In genomic region chr3:120773932-120774331, GRCh38 we compare ENCODE assay signal across 12 cellular contexts. TPM values are rescaled to one million over a fixed set of nuclear protein-coding genes. Genes with fewer than 3 reads are reported as not detected.
DNase-seq lines count a peak whose midpoint lies in the region; ATAC-seq and TF ChIP-seq lines count a peak whose summit lies in the region.
"Had no signal": no experiment of that assay in that cellular context is flagged by ENCODE, and none has a peak within 500 bp of the region (broad histone marks: within the 10 kb centered on the region; RNA-seq: fewer than 3 reads in every experiment).

No MANE protein-coding gene starts in this region.

- POLR2A ChIA-PET in HEK293T (lab: Yijun Ruan, JAX) (no interaction called here), WTC11 (lab: Charles Lee) (no interaction called here)

- no peak overlapping the region for H3K27ac Mint-ChIP-seq in WTC11
- H3K27ac Mint-ChIP-seq: immature natural killer cell had no signal

- peaks cover 15% of the 10 kb centered on the region for H3K36me3 Mint-ChIP-seq in WTC11

- DNase-seq in cardiac fibroblast (ENCODE audit: low read depth in 2 of 2) = peak; percentile 18 to 37
- DNase-seq in HEK293T (ENCODE audit: extremely low spot score) = no peak
- no peak for DNase-seq in globus pallidus (ENCODE audit: low spot score)
- no peak for DNase-seq in SW 1271 (lab: John Stamatoyannopoulos, UW)
- DNase-seq in WTC11 (ENCODE audit: low spot score) = no peak
- DNase-seq: effector CD4-positive, alpha-beta T cell; GOT3; immature natural killer cell; NCI-H1092 treated with DMSO at 0.1 percent for 48 hours had no signal

- H3K4me3 Mint-ChIP-seq in WTC11 = no peak overlapping the region
- H3K4me3 Mint-ChIP-seq: immature natural killer cell had no signal

- CTCF ChIA-PET in HEK293T (lab: Yijun Ruan, JAX) = no interaction called here
- CTCF ChIA-PET in WTC11 (lab: Charles Lee) = no interaction called here

- peak; percentile 79 for ATAC-seq in GM18508 (IDR thresholded peaks at IDR 0.05; ENCODE audit: insufficient read depth, unreplicated experiment)
- peak; percentile 93 for ATAC-seq in GM21717 (IDR thresholded peaks at IDR 0.05; ENCODE audit: unreplicated experiment)
- ATAC-seq in HG03439 (IDR thresholded peaks at IDR 0.05; ENCODE audit: unreplicated experiment) = peak; percentile 61
- no peak for ATAC-seq in WTC11

- no peak overlapping the region for H3K4me3 ChIP-seq in cardiac fibroblast (replicated peaks in 1 of 2; ENCODE audit: low read depth in 2 of 2, low read length in 2 of 2)

- H3K4me1 Mint-ChIP-seq in WTC11 = peaks cover 26% of the 10 kb centered on the region

- no peaks in the 10 kb centered on the region for H3K9me3 Mint-ChIP-seq in WTC11
- H3K9me3 Mint-ChIP-seq: immature natural killer cell had no signal

- no peak for TF ChIP-seq CTCF in cardiac fibroblast (IDR thresholded peaks at IDR 0.05; ENCODE audit: low read depth, low read length)
- TF ChIP-seq CTCF in WTC11 (IDR thresholded peaks at IDR 0.05) = no peak

- no peaks in the 10 kb centered on the region for H3K27me3 Mint-ChIP-seq in WTC11 (ENCODE audit: low read depth)

TF ChIP-seq in HEK293T, 16 proteins besides CTCF, POLR2A, EP300 and RAD21:
- TF ChIP-seq SUZ12 (IDR thresholded peaks at IDR 0.05) (no peak), FOXK2 (IDR thresholded peaks at IDR 0.05) (no peak), SP1 (IDR thresholded peaks at IDR 0.05) (no peak), ARNT (IDR thresholded peaks at IDR 0.05) (no peak), L3MBTL2 (conservative IDR thresholded peaks at IDR 0.05) (no peak), FOXA1 (IDR thresholded peaks at IDR 0.05) (no peak), CTBP1 (IDR thresholded peaks at IDR 0.05; ENCODE audit: borderline replicate concordance) (no peak), NFRKB (IDR thresholded peaks at IDR 0.05) (no peak), ZNF384 (IDR thresholded peaks at IDR 0.05) (no peak), PKNOX1 (IDR thresholded peaks at IDR 0.05) (no peak), TARDBP (IDR thresholded peaks at IDR 0.05) (no peak), BHLHE40 (IDR thresholded peaks at IDR 0.05; ENCODE audit: borderline replicate concordance) (no peak), FOXM1 (IDR thresholded peaks at IDR 0.05; ENCODE audit: borderline replicate concordance) (no peak), LEF1 (IDR thresholded peaks at IDR 0.05; ENCODE audit: borderline replicate concordance) (no peak), ELF4 (IDR thresholded peaks at IDR 0.05) (no peak), HDGF (IDR thresholded peaks at IDR 0.05; ENCODE audit: borderline replicate concordance) (no peak)
TF ChIP-seq in HEK293T: peak in this region for 0.

TF ChIP-seq in WTC11, 78 proteins besides CTCF, POLR2A, EP300 and RAD21:
- TF ChIP-seq ATF6 (CRISPR knock-in tag; IDR thresholded peaks at IDR 0.05) (no peak), JUN (CRISPR knock-in tag; IDR thresholded peaks at IDR 0.05) (no peak), ZNF425 (CRISPR knock-in tag; conservative IDR thresholded peaks at IDR 0.05) (no peak), E2F1 (CRISPR knock-in tag; IDR thresholded peaks at IDR 0.05) (no peak), AFF4 (CRISPR knock-in tag; IDR thresholded peaks at IDR 0.05; ENCODE audit: borderline replicate concordance) (no peak), ATF1 (CRISPR knock-in tag; IDR thresholded peaks at IDR 0.05) (no peak), CBFB (CRISPR knock-in tag; IDR thresholded peaks at IDR 0.05; ENCODE audit: low read depth) (no peak), CREM (CRISPR knock-in tag; IDR thresholded peaks at IDR 0.05) (no peak), ZNF416 (CRISPR knock-in tag; IDR thresholded peaks at IDR 0.05) (no peak)

RNA-seq across cellular contexts. Expression of gene GTF2E1, which starts 31.4 kb away (rescaled TPM):
- 64.5 to 78.0 TPM (median 72.4 TPM) in 3 replicates for total RNA-seq in WTC11 (2021)

RNA-seq across cellular contexts. Expression of gene RABL3, which starts 31.6 kb away (rescaled TPM):
- total RNA-seq in WTC11 (2021) = 15.0 to 18.2 TPM (median 16.6 TPM) in 3 replicates

Comparison
In these comparisons a context has a peak if more than half of its experiments do, and no peak if none do; other contexts are left out.
1. DNase-seq: peak in cardiac fibroblast (2 of 2); none in HEK293T (single experiment), globus pallidus (single experiment), SW 1271 (0 of 2) and WTC11 (single experiment).